Comparison of ENCODE assay signal across 27 cellular contexts in genomic region chr5:151643385-151643784, GRCh38. TPM values are rescaled to one million over a fixed set of nuclear protein-coding genes. Genes with fewer than 3 reads are reported as not detected.
"Had no signal": no experiment of that assay in that cellular context is flagged by ENCODE, and none has a peak within 500 bp of the region (broad histone marks: within the 10 kb centered on the region; RNA-seq: fewer than 3 reads in every experiment).

No MANE protein-coding gene starts in this region.

- H3K36me3 Mint-ChIP-seq: immature natural killer cell had no signal

- H3K4me3 ChIP-seq: lung, right lobe of liver, testis, transverse colon had no signal

- H3K4me1 Mint-ChIP-seq: immature natural killer cell, nephron had no signal

- H3K36me3 ChIP-seq: right lobe of liver, transverse colon had no signal

- FAIRE-seq: urothelium cell line had no signal

- H3K4me1 ChIP-seq: right lobe of liver, testis, transverse colon had no signal

- ATAC-seq: effector memory CD8-positive, alpha-beta T cell; left lobe of liver; stimulated activated naive CD8-positive, alpha-beta T cell treated with anti-CD3 and anti-CD28 coated beads, Interleukin-15, Interleukin-2, amounts not matched to agents 100 U/mL and 50 U/mL, for 24 hours had no signal

- H3K27ac Mint-ChIP-seq: activated CD4-positive, alpha-beta memory T cell treated with anti-CD3 and anti-CD28 coated beads, Interleukin-2, amount 10 ng/mL, durations not matched to agents 7 days and 5 days; activated CD4-positive, alpha-beta T cell treated with anti-CD3 and anti-CD28 coated beads, Interleukin-2, amount 10 ng/mL, durations not matched to agents 7 days and 5 days; activated T-cell treated with anti-CD3 and anti-CD28 coated beads, Interleukin-2, amount 50 U/mL, for 24 hours; effector memory CD8-positive, alpha-beta T cell; immature natural killer cell; nephron had no signal

- H3K27me3 ChIP-seq: right lobe of liver, testis, transverse colon had no signal

- H3K4me3 Mint-ChIP-seq: activated CD4-positive, alpha-beta memory T cell treated with anti-CD3 and anti-CD28 coated beads, Interleukin-2, amount 10 ng/mL, durations not matched to agents 7 days and 5 days; activated CD4-positive, alpha-beta T cell treated with anti-CD3 and anti-CD28 coated beads, Interleukin-2, amount 10 ng/mL, durations not matched to agents 7 days and 5 days; activated T-cell treated with anti-CD3 and anti-CD28 coated beads, Interleukin-2, amount 50 U/mL, for 24 hours; effector memory CD8-positive, alpha-beta T cell; immature natural killer cell; nephron had no signal

- H3K9me3 ChIP-seq: right lobe of liver, testis, transverse colon had no signal

- H3K27ac ChIP-seq: right lobe of liver, testis, transverse colon had no signal

- DNase-seq: activated CD4-positive, alpha-beta memory T cell treated with anti-CD3 and anti-CD28 coated beads, Interleukin-2, amount 10 ng/mL, durations not matched to agents 7 days and 5 days; activated CD4-positive, alpha-beta T cell treated with anti-CD3 and anti-CD28 coated beads, Interleukin-2, amount 10 ng/mL, durations not matched to agents 7 days and 5 days; activated CD4-positive, CD25-positive, alpha-beta regulatory T cell treated with anti-CD3 and anti-CD28 coated beads, Interleukin-2, amount 50 U/mL, for 72 hours; activated CD8-positive, alpha-beta memory T cell treated with anti-CD3 and anti-CD28 coated beads, Interleukin-2, amount 50 U/mL, for 48 hours; activated gamma-delta T cell; activated naive CD4-positive, alpha-beta T cell treated with anti-CD3 and anti-CD28 coated beads, Interleukin-2, amount 50 U/mL, for 16 hours; activated T-cell treated with anti-CD3 and anti-CD28 coated beads, Interleukin-2, amount 50 U/mL, for 24 hours; amniotic stem cell; caudate nucleus; cortex of kidney; effector memory CD8-positive, alpha-beta T cell; erythroblast; foreskin fibroblast; head of caudate nucleus; hippocampal formation; immature natural killer cell; right lobe of liver; stimulated activated CD4-positive, alpha-beta T cell treated with anti-CD3 and anti-CD28 coated beads, Interleukin-2, amount 100 ng/mL, for 48 hours; stimulated activated naive CD8-positive, alpha-beta T cell treated with anti-CD3 and anti-CD28 coated beads, Interleukin-15, Interleukin-2, amounts not matched to agents 100 U/mL and 50 U/mL, for 24 hours; T-helper 9 cell; testis; transverse colon had no signal

RNA-seq across cellular contexts. Expression of gene FAT2, which starts 52.3 kb away (rescaled TPM):
- total RNA-seq: activated CD4-positive, alpha-beta memory T cell treated with anti-CD3 and anti-CD28 coated beads, Interleukin-2, amount 10 ng/mL, durations not matched to agents 7 days and 5 days; activated CD4-positive, alpha-beta T cell treated with anti-CD3 and anti-CD28 coated beads, Interleukin-2, amount 10 ng/mL, durations not matched to agents 7 days and 5 days; left lobe of liver; posterior vena cava; right lobe of liver; transverse colon had no signal
- polyA plus RNA-seq: immature natural killer cell had no signal
